25 cellular contexts compared by ENCODE assay signal in the genomic region with DNA sequence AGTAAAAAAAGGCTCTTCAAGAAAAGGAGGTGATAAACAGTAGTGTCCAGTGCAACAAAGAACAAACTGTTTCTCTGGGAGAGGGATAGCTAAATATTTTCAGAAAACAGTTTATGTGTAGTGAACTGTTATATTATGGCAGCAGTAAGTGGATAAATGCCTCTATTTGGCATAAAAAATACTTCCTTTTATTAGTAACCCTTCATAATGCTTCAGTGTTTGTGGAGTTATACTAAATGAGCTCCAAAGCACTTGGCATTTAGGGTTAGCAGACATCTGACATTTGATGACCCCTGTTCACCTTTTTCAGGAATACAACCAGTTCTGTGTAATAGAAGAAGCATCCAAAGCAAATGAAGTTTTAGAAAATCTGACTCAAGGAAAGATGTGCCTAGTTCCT.
"Had no signal": no experiment of that assay in that cellular context is flagged by ENCODE, and none has a peak within 500 bp of the region (broad histone marks: within the 10 kb centered on the region; RNA-seq: fewer than 3 reads in every experiment).

No MANE protein-coding gene starts in this region.

- H3K27me3 ChIP-seq: breast epithelium, Peyer's patch, SJCRH30 had no signal

- H3K4me1 Mint-ChIP-seq: activated B cell treated with CpG ODN at 0.5 μM for 24 hours; activated CD4-positive, alpha-beta T cell treated with anti-CD3 and anti-CD28 coated beads, Interleukin-2, amount 10 ng/mL, durations not matched to agents 7 days and 5 days had no signal

- ATAC-seq: SK-N-SH treated with all-trans-retinoic acid at 6 μM for 48 hours had no signal

- H3K9me3 ChIP-seq: breast epithelium, Peyer's patch, SJCRH30 had no signal

- H3K27ac ChIP-seq: breast epithelium, Peyer's patch, RWPE1, SJCRH30 had no signal

- H3K4me1 ChIP-seq: breast epithelium, Peyer's patch, SJCRH30 had no signal

- H3K4me3 ChIP-seq: breast epithelium, Peyer's patch, SJCRH30 had no signal

- H3K27ac Mint-ChIP-seq: activated B cell treated with CpG ODN at 0.5 μM for 24 hours; activated CD4-positive, alpha-beta memory T cell treated with anti-CD3 and anti-CD28 coated beads for 36 hours; activated CD4-positive, alpha-beta T cell treated with anti-CD3 and anti-CD28 coated beads, Interleukin-2, amount 10 ng/mL, durations not matched to agents 7 days and 5 days; activated naive CD4-positive, alpha-beta T cell treated with anti-CD3 and anti-CD28 coated beads for 36 hours; activated naive CD8-positive, alpha-beta T cell treated with anti-CD3 and anti-CD28 coated beads, Interleukin-2, amount 10 ng/mL, durations not matched to agents 7 days and 5 days; activated T-helper 1 cell treated with anti-CD3 and anti-CD28 coated beads, Interleukin-12 subunit alpha, Interleukin-12 subunit beta, Interleukin-2, Interleukin-4 antibody, amounts not matched to agents 30 ng/mL and 10 ng/mL and 1 ng/mL, durations not matched to agents 14 hours and 24 hours and 36 hours; T-helper 1 cell treated with Interleukin-12 subunit alpha and Interleukin-12 subunit beta and Interleukin-4 antibody, amounts not matched to agents 30 μg/mL and 1 μg/mL, for 36 hours had no signal

- DNase-seq: activated B cell treated with CpG ODN at 0.5 μM for 24 hours; activated CD4-positive, alpha-beta memory T cell treated with anti-CD3 and anti-CD28 coated beads for 36 hours; activated CD4-positive, alpha-beta T cell treated with anti-CD3 and anti-CD28 coated beads, Interleukin-2, amount 10 ng/mL, durations not matched to agents 7 days and 5 days; activated CD8-positive, alpha-beta memory T cell treated with anti-CD3 and anti-CD28 coated beads, Interleukin-2, amount 50 U/mL, for 4 hours; activated effector memory CD4-positive, alpha-beta T cell treated with anti-CD3 and anti-CD28 coated beads, Interleukin-2, amount 50 U/mL, for 16 hours; activated naive CD4-positive, alpha-beta T cell treated with anti-CD3 and anti-CD28 coated beads for 36 hours; activated naive CD8-positive, alpha-beta T cell treated with anti-CD3 and anti-CD28 coated beads, Interleukin-2, amount 10 ng/mL, durations not matched to agents 7 days and 5 days; aorta; caudate nucleus; MM.1S; NCI-H1105; NCI-H1436; NCI-H1694 treated with DMSO at 0.1 percent for 48 hours; NCI-H2081; NCI-H524; Peyer's patch; Right ventricle myocardium superior; SJCRH30; SW 1271; T-helper 9 cell had no signal

- H3K27me3 Mint-ChIP-seq: activated B cell treated with CpG ODN at 0.5 μM for 24 hours; activated CD4-positive, alpha-beta memory T cell treated with anti-CD3 and anti-CD28 coated beads for 36 hours; activated CD4-positive, alpha-beta T cell treated with anti-CD3 and anti-CD28 coated beads, Interleukin-2, amount 10 ng/mL, durations not matched to agents 7 days and 5 days; activated naive CD8-positive, alpha-beta T cell treated with anti-CD3 and anti-CD28 coated beads, Interleukin-2, amount 10 ng/mL, durations not matched to agents 7 days and 5 days had no signal

- H3K4me3 Mint-ChIP-seq: activated B cell treated with CpG ODN at 0.5 μM for 24 hours; activated CD4-positive, alpha-beta memory T cell treated with anti-CD3 and anti-CD28 coated beads for 36 hours; activated CD4-positive, alpha-beta T cell treated with anti-CD3 and anti-CD28 coated beads, Interleukin-2, amount 10 ng/mL, durations not matched to agents 7 days and 5 days; activated naive CD4-positive, alpha-beta T cell treated with anti-CD3 and anti-CD28 coated beads for 36 hours; activated naive CD8-positive, alpha-beta T cell treated with anti-CD3 and anti-CD28 coated beads, Interleukin-2, amount 10 ng/mL, durations not matched to agents 7 days and 5 days; activated T-helper 1 cell treated with anti-CD3 and anti-CD28 coated beads, Interleukin-12 subunit alpha, Interleukin-12 subunit beta, Interleukin-2, Interleukin-4 antibody, amounts not matched to agents 30 ng/mL and 10 ng/mL and 1 ng/mL, durations not matched to agents 14 hours and 24 hours and 36 hours; T-helper 1 cell treated with Interleukin-12 subunit alpha and Interleukin-12 subunit beta and Interleukin-4 antibody, amounts not matched to agents 30 μg/mL and 1 μg/mL, for 36 hours had no signal

- H3K9me3 Mint-ChIP-seq: activated B cell treated with CpG ODN at 0.5 μM for 24 hours; activated CD4-positive, alpha-beta memory T cell treated with anti-CD3 and anti-CD28 coated beads for 36 hours; activated CD4-positive, alpha-beta T cell treated with anti-CD3 and anti-CD28 coated beads, Interleukin-2, amount 10 ng/mL, durations not matched to agents 7 days and 5 days; activated naive CD4-positive, alpha-beta T cell treated with anti-CD3 and anti-CD28 coated beads for 36 hours; activated naive CD8-positive, alpha-beta T cell treated with anti-CD3 and anti-CD28 coated beads, Interleukin-2, amount 10 ng/mL, durations not matched to agents 7 days and 5 days; activated T-helper 1 cell treated with anti-CD3 and anti-CD28 coated beads, Interleukin-12 subunit alpha, Interleukin-12 subunit beta, Interleukin-2, Interleukin-4 antibody, amounts not matched to agents 30 ng/mL and 10 ng/mL and 1 ng/mL, durations not matched to agents 14 hours and 24 hours and 36 hours; T-helper 1 cell treated with Interleukin-12 subunit alpha and Interleukin-12 subunit beta and Interleukin-4 antibody, amounts not matched to agents 30 μg/mL and 1 μg/mL, for 36 hours had no signal
